ENCODE assay signal across 11 cellular contexts in the genomic region with DNA sequence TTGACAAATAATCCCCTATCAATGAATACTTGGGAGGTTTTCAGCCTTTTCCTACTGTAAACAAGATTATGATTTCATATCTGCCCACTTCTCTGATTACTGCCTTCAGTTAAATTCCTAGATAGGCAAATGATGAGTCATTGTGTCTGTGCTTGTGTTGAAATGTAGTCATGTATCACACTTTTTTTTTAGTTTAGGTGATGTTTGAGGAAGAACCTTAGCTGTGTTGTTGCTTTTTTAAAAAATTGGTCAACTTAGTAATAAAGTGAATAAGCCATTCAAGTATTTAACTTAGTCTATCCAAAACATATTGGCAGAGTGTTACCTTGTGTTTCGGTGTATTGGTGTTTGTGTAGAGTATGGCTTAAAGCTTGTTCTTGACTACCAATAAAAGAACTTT.
DNase-seq lines count a peak whose midpoint lies in the region; ATAC-seq and TF ChIP-seq lines count a peak whose summit lies in the region.
"Had no signal": no experiment of that assay in that cellular context is flagged by ENCODE, and none has a peak within 500 bp of the region (broad histone marks: within the 10 kb centered on the region; RNA-seq: fewer than 3 reads in every experiment).

No MANE protein-coding gene starts in this region.

- DNase-seq in MCF 10A (ENCODE audit: unreplicated experiment) (peak; percentile 62), breast epithelium (ENCODE audit: low spot score in 2 of 2) (no peak), SW 1271 (lab: John Stamatoyannopoulos, UW) (peak; percentile 40 to 90), fibroblast of the conjunctiva (ENCODE audit: low read depth) (peak; percentile 6), upper lobe of right lung (no peak), left colon (no peak), NCI-H146 treated with DMSO at 0.1 percent for 48 hours (lab: John Stamatoyannopoulos, UW; ENCODE audit: unreplicated experiment) (no peak), SKM-1 (lab: John Stamatoyannopoulos, UW; ENCODE audit: unreplicated experiment) (no peak)
- DNase-seq: DMS153, esophagus squamous epithelium, NCI-H1092 had no signal

- peaks cover 21% of the 10 kb centered on the region for H3K4me1 Mint-ChIP-seq in MCF 10A (ENCODE audit: insufficient read depth, unreplicated experiment)

- H3K27me3 ChIP-seq in breast epithelium (no peaks in the 10 kb centered on the region), upper lobe of right lung (no peaks in the 10 kb centered on the region)
- H3K27me3 ChIP-seq: esophagus squamous epithelium had no signal

- H3K27me3 Mint-ChIP-seq in MCF 10A (ENCODE audit: insufficient read depth, unreplicated experiment) = no peaks in the 10 kb centered on the region

- no TSS peak for BruUV-seq in MCF 10A (replicated peaks; lab: Mats Ljungman, UMichigan)

- no peak overlapping the region for H3K27ac Mint-ChIP-seq in MCF 10A (ENCODE audit: low read depth, unreplicated experiment)

- no peaks in the 10 kb centered on the region for H3K9me3 Mint-ChIP-seq in MCF 10A (ENCODE audit: unreplicated experiment)

- H3K36me3 ChIP-seq in breast epithelium = peaks cover 7% of the 10 kb centered on the region
- H3K36me3 ChIP-seq in upper lobe of right lung = peaks cover 52% of the 10 kb centered on the region

- peak; percentile 55 for ATAC-seq in upper lobe of right lung
- ATAC-seq in left colon = no peak

- TF ChIP-seq CTCF in MCF 10A (IDR thresholded peaks at IDR 0.05; ENCODE audit: unreplicated experiment) = no peak
- no peak for TF ChIP-seq CTCF in breast epithelium (IDR thresholded peaks at IDR 0.05)
- TF ChIP-seq CTCF in upper lobe of right lung (IDR thresholded peaks at IDR 0.05) = no peak

- intact Hi-C loops in MCF 10A (cut with micrococcal nuclease) (loop anchor here (1.0 kb wide), 1 partner anchor 161 kb away; no protein-coding TSS in a partner anchor), breast epithelium (cut with DNase I; ENCODE audit: low total_unique reads) (no loop called here), upper lobe of right lung (cut with DNase I) (no loop called here), left colon (cut with DNase I, micrococcal nuclease) (no loop called here)

- POLR2A ChIA-PET in MCF 10A (lab: Yijun Ruan, JAX) = interaction anchor here (0.7 to 1.3 kb wide), 2 partner anchors 17 to 58 kb away, joined by 3 to 5 read pairs; no protein-coding TSS in a partner anchor

- CTCF ChIA-PET in MCF 10A (lab: Yijun Ruan, JAX) = interaction anchor here (0.6 kb wide), 1 partner anchor 59 kb away, joined by 3 read pairs; no protein-coding TSS in a partner anchor

- H3K27ac ChIP-seq in breast epithelium (no peak overlapping the region), upper lobe of right lung (no peak overlapping the region)
- H3K27ac ChIP-seq: esophagus squamous epithelium had no signal

- H3K4me3 ChIP-seq in breast epithelium (no peak overlapping the region), upper lobe of right lung (no peak overlapping the region)
- H3K4me3 ChIP-seq: esophagus squamous epithelium had no signal

- H3K36me3 Mint-ChIP-seq in MCF 10A (ENCODE audit: insufficient read depth, unreplicated experiment) = peaks cover 87% of the 10 kb centered on the region

- H3K4me1 ChIP-seq in breast epithelium = peaks cover 0 to 6% of the 10 kb centered on the region in 2 donors
- H3K4me1 ChIP-seq in upper lobe of right lung = peaks cover 33% of the 10 kb centered on the region

- no peaks in the 10 kb centered on the region for H3K9me3 ChIP-seq in breast epithelium
- H3K9me3 ChIP-seq in upper lobe of right lung = no peaks in the 10 kb centered on the region
- H3K9me3 ChIP-seq: esophagus squamous epithelium had no signal

- peak overlapping the region; percentile 6 for H3K4me3 Mint-ChIP-seq in MCF 10A (ENCODE audit: unreplicated experiment)

- no peak for TF ChIP-seq POLR2A in breast epithelium (IDR thresholded peaks at IDR 0.05)

Comparison
In these comparisons a context has a peak if more than half of its experiments do, and no peak if none do; other contexts are left out.
1. DNase-seq: peak in MCF 10A (single experiment), SW 1271 (2 of 2) and fibroblast of the conjunctiva (single experiment); none in breast epithelium (0 of 2), upper lobe of right lung (single experiment), left colon (0 of 2), NCI-H146 treated with DMSO at 0.1 percent for 48 hours (single experiment) and SKM-1 (single experiment).